In genomic region chr1:75786901-75787455, GRCh38 we compare ENCODE assay signal across 8 cellular contexts. TPM values are rescaled to one million over a fixed set of nuclear protein-coding genes. Genes with fewer than 3 reads are reported as not detected.
DNase-seq lines count a peak whose midpoint lies in the region; TF ChIP-seq lines count a peak whose summit lies in the region.

No MANE protein-coding gene starts in this region.

- H3K9ac ChIP-seq in OCI-LY1 (ENCODE audit: low read length) (peak overlapping the region; percentile 93), endodermal cell (ENCODE audit: extremely low read depth, low read length, poor library complexity, severe bottlenecking) (peak overlapping the region; percentile 86)

- peak overlapping the region; percentile 93 to 100 (median 99) for H3K4me3 Mint-ChIP-seq in CD4-positive, alpha-beta memory T cell
- H3K4me3 Mint-ChIP-seq in endodermal cell: peak overlapping the region; percentile 99

- no peaks in the 10 kb centered on the region for H3K27me3 ChIP-seq in CD4-positive, alpha-beta memory T cell (ENCODE audit: insufficient read depth, low read length)
- H3K27me3 ChIP-seq in OCI-LY1 (ENCODE audit: insufficient read depth, low read length) (no peaks in the 10 kb centered on the region), endodermal cell (ENCODE audit: control insufficient read depth, insufficient read depth, low read length, poor library complexity, severe bottlenecking) (no peaks in the 10 kb centered on the region), neuron (ENCODE audit: insufficient read depth, low read length) (no peaks in the 10 kb centered on the region)

- H3K27me3 Mint-ChIP-seq in CD4-positive, alpha-beta memory T cell: no peaks in the 10 kb centered on the region
- H3K27me3 Mint-ChIP-seq in endodermal cell (ENCODE audit: insufficient read depth): no peaks in the 10 kb centered on the region

- 0 out of 2 replicates have a peak, but pooled peaks cover 2% of the 10 kb centered on the region for H4K20me1 ChIP-seq in OCI-LY1 (ENCODE audit: insufficient read depth, low read length)

- H3K27ac ChIP-seq in CD4-positive, alpha-beta memory T cell (ENCODE audit: low read depth, low read length): peak overlapping the region; percentile 73
- peak overlapping the region; percentile 96 for H3K27ac ChIP-seq in OCI-LY1 (ENCODE audit: low read depth, low read length, poor library complexity, severe bottlenecking)
- H3K27ac ChIP-seq in endodermal cell (ENCODE audit: low read depth, low read length): no peak overlapping the region

- peaks cover 39 to 68% (median 54%) of the 10 kb centered on the region in 4 donors for H3K4me1 Mint-ChIP-seq in CD4-positive, alpha-beta memory T cell
- H3K4me1 Mint-ChIP-seq in endodermal cell: peaks cover 39% of the 10 kb centered on the region

- intact Hi-C loops in CD4-positive, alpha-beta memory T cell (cut with micrococcal nuclease): loop anchor here (1.0 to 10.0 kb wide), 4 partner anchors 63 to 1590 kb away; partner anchors contain the start of genes ACADM, CRYZ, FPGT and LRRIQ3

- peaks cover 10% of the 10 kb centered on the region for H3K36me3 ChIP-seq in CD4-positive, alpha-beta memory T cell (ENCODE audit: insufficient read depth, low read length)
- H3K36me3 ChIP-seq in OCI-LY1 (ENCODE audit: insufficient read depth, low read length) (peaks cover 53% of the 10 kb centered on the region), endodermal cell (ENCODE audit: control insufficient read depth, insufficient read depth, low read length) (peaks cover 49% of the 10 kb centered on the region), neuron (ENCODE audit: insufficient read depth, low read length) (peaks cover 36% of the 10 kb centered on the region)

- POLR2A ChIA-PET in CD4-positive, alpha-beta memory T cell (lab: Charles Lee; ENCODE audit: partially characterized antibody): interaction anchor here (0.7 to 2.5 kb wide), 6 partner anchors 9 to 1054 kb away, joined by 3 to 20 read pairs (median 7); partner anchors contain the start of genes CRYZ, MSH4 and TYW3

- H2AFZ ChIP-seq in OCI-LY1 (ENCODE audit: low read length) (no peak overlapping the region), neuron (ENCODE audit: low read depth, low read length) (no peak overlapping the region)

- no peaks in the 10 kb centered on the region; the same call in 1 of the 2 replicates for H3F3A ChIP-seq in OCI-LY1 (ENCODE audit: insufficient read depth, low read length)

- 2 to 6% methylated on average over 6 to 10 of the region's 10 CpGs for WGBS in endodermal cell (ENCODE audit: insufficient coverage in 1 of 2, insufficient read length in 1 of 2), 2 experiments

- peaks cover 56% of the 10 kb centered on the region for H3K4me1 ChIP-seq in CD4-positive, alpha-beta memory T cell (ENCODE audit: insufficient read depth, low read length)
- peaks cover 64% of the 10 kb centered on the region for H3K4me1 ChIP-seq in OCI-LY1 (ENCODE audit: insufficient read depth, low read length, severe bottlenecking)
- peaks cover 4% of the 10 kb centered on the region for H3K4me1 ChIP-seq in endodermal cell (ENCODE audit: control insufficient read depth, insufficient read depth, low read length)
- peaks cover 31% of the 10 kb centered on the region for H3K4me1 ChIP-seq in neuron (ENCODE audit: insufficient read depth, low read length)

- H3K27ac Mint-ChIP-seq in CD4-positive, alpha-beta memory T cell: peak overlapping the region; percentile 92 to 100 (median 98)
- H3K27ac Mint-ChIP-seq in endodermal cell: peak overlapping the region; percentile 98

- no peaks in the 10 kb centered on the region for H3K9me3 ChIP-seq in CD4-positive, alpha-beta memory T cell (ENCODE audit: control insufficient read depth in 1 of 2, low read length in 2 of 2)
- H3K9me3 ChIP-seq in OCI-LY1 (ENCODE audit: low read length) (no peaks in the 10 kb centered on the region), endodermal cell (ENCODE audit: control insufficient read depth, low read length) (no peaks in the 10 kb centered on the region), neuron (ENCODE audit: low read length) (no peaks in the 10 kb centered on the region)

- H3K4me2 ChIP-seq in OCI-LY1 (ENCODE audit: low read length): peak overlapping the region; percentile 80

- no peaks in the 10 kb centered on the region for H3K9me3 Mint-ChIP-seq in CD4-positive, alpha-beta memory T cell
- H3K9me3 Mint-ChIP-seq in endodermal cell: no peaks in the 10 kb centered on the region

- no peak for DNase-seq in CD4-positive, alpha-beta memory T cell
- DNase-seq in endodermal cell (no peak), anterior cingulate cortex (lab: John Stamatoyannopoulos, UW) (no peak), cerebellar cortex (ENCODE audit: low spot score) (no peak), SKM-1 treated with dmso at 0.1 percent for 144 hours (lab: John Stamatoyannopoulos, UW; ENCODE audit: unreplicated experiment) (no peak)
- DNase-seq in stimulated activated CD4-positive, alpha-beta T cell treated with anti-CD3 and anti-CD28 coated beads, Interleukin-1b, Interleukin-23, amount 100 ng/mL, for 48 hours: no peak

- H3K9me2 ChIP-seq in OCI-LY1 (ENCODE audit: low read depth, low read length): no peaks in the 10 kb centered on the region

- H3K4me3 ChIP-seq in CD4-positive, alpha-beta memory T cell (ENCODE audit: low read length in 2 of 2): peak overlapping the region; percentile 88 to 95
- peak overlapping the region; percentile 92 for H3K4me3 ChIP-seq in OCI-LY1 (ENCODE audit: low read depth, low read length, poor library complexity, severe bottlenecking)
- H3K4me3 ChIP-seq in endodermal cell (ENCODE audit: low read length): peak overlapping the region; percentile 94
- H3K4me3 ChIP-seq in neuron (ENCODE audit: low read length): peak overlapping the region; percentile 77

- TF ChIP-seq CTCF in OCI-LY1 (IDR thresholded peaks at IDR 0.05; ENCODE audit: low read length) (no peak), endodermal cell (conservative IDR thresholded peaks at IDR 0.05) (no peak)

- CTCF ChIA-PET in CD4-positive, alpha-beta memory T cell (lab: Charles Lee; ENCODE audit: partially characterized antibody): no interaction called here

- H3K79me2 ChIP-seq in OCI-LY1 (ENCODE audit: insufficient read depth, low read length): peaks cover 44% of the 10 kb centered on the region

- peaks cover 35 to 51% of the 10 kb centered on the region in 2 donors for H3K36me3 Mint-ChIP-seq in CD4-positive, alpha-beta memory T cell
- H3K36me3 Mint-ChIP-seq in endodermal cell (ENCODE audit: low read depth): peaks cover 45% of the 10 kb centered on the region

RNA-seq across cellular contexts. Expression of gene RABGGTB, which starts 0.9 kb away (rescaled TPM):
- 10 to 100 TPM; 94.4 to 97.8 TPM for total RNA-seq in CD4-positive, alpha-beta memory T cell
- polyA plus RNA-seq in CD4-positive, alpha-beta memory T cell: 10 to 100 TPM in 1 of 2 donors, 1 to 10 TPM in 1; 9.1 to 13.6 TPM
- total RNA-seq in endodermal cell: 100 to 1,000 TPM; 108 to 113 TPM
- polyA plus RNA-seq in endodermal cell (2013, experiment 1 of 2): 68.9 TPM
- 72.5 TPM for polyA plus RNA-seq in endodermal cell (2013, experiment 2 of 2)

RNA-seq across cellular contexts. Expression of gene MSH4, which starts 9.7 kb away (rescaled TPM):
- total RNA-seq in CD4-positive, alpha-beta memory T cell: under 1 TPM; 0.80 to 0.87 TPM
- not detected for polyA plus RNA-seq in CD4-positive, alpha-beta memory T cell
- under 1 TPM; 0.13 to 0.46 TPM for total RNA-seq in endodermal cell
- not detected for polyA plus RNA-seq in endodermal cell (2013, experiment 1 of 2)
- polyA plus RNA-seq in endodermal cell (2013, experiment 2 of 2): not detected
